ENCODE assay signal across 14 cellular contexts in genomic region chr2:216765810-216766259, GRCh38.
DNase-seq lines count a peak whose midpoint lies in the region; ATAC-seq lines count a peak whose summit lies in the region.
"Had no signal": no experiment of that assay in that cellular context is flagged by ENCODE, and none has a peak within 500 bp of the region (broad histone marks: within the 10 kb centered on the region; RNA-seq: fewer than 3 reads in every experiment).

No MANE protein-coding gene starts in this region.

- H4K8ac ChIP-seq in mesenchymal stem cell (ENCODE audit: low read length): peak overlapping the region; percentile 84

- peak overlapping the region in 2 of 10 donors; percentile 10 to 79 for H3K27ac Mint-ChIP-seq in naive thymus-derived CD8-positive, alpha-beta T cell
- H3K27ac Mint-ChIP-seq: activated CD4-positive, alpha-beta T cell treated with anti-CD3 and anti-CD28 coated beads, Interleukin-2, amount 10 ng/mL, durations not matched to agents 24 days and 14 days; effector memory CD8-positive, alpha-beta T cell had no signal

- no peak overlapping the region for H2AK5ac ChIP-seq in mesenchymal stem cell (ENCODE audit: low read length, severe bottlenecking)

- H2BK12ac ChIP-seq in mesenchymal stem cell (ENCODE audit: low read length in 2 of 2): peak overlapping the region; percentile 67 to 94

- no peaks in the 10 kb centered on the region for H3K79me1 ChIP-seq in mesenchymal stem cell (replicated peaks; ENCODE audit: low read length, poor library complexity, severe bottlenecking)

- no peak overlapping the region for H3K9ac ChIP-seq in mesenchymal stem cell (ENCODE audit: low read length)

- no peaks in the 10 kb centered on the region for H3K36me3 ChIP-seq in mesenchymal stem cell (ENCODE audit: control insufficient read depth in 1 of 2, insufficient read depth in 2 of 2, low read depth in 1 of 2, low read length in 2 of 2)

- peaks cover 6% of the 10 kb centered on the region for H3K4me1 ChIP-seq in mesenchymal stem cell (ENCODE audit: control insufficient read depth, insufficient read depth, low read depth, low read length)

- no peak overlapping the region for H3K4me2 ChIP-seq in mesenchymal stem cell (ENCODE audit: low read length, poor library complexity, severe bottlenecking)

- peaks cover 0 to 6% (median 2%) of the 10 kb centered on the region in 4 donors for H3K4me1 Mint-ChIP-seq in naive thymus-derived CD8-positive, alpha-beta T cell
- H3K4me1 Mint-ChIP-seq: activated CD4-positive, alpha-beta T cell treated with anti-CD3 and anti-CD28 coated beads, Interleukin-2, amount 10 ng/mL, durations not matched to agents 24 days and 14 days had no signal

- no peaks in the 10 kb centered on the region for H3K36me3 Mint-ChIP-seq in naive thymus-derived CD8-positive, alpha-beta T cell

- no peak overlapping the region for H3K23ac ChIP-seq in mesenchymal stem cell (ENCODE audit: low read length in 2 of 2)

- H4K91ac ChIP-seq in mesenchymal stem cell (ENCODE audit: low read length): no peak overlapping the region

- H2BK120ac ChIP-seq in mesenchymal stem cell (ENCODE audit: low read depth, low read length): peak overlapping the region; percentile 64

- peak overlapping the region; percentile 9 to 24 for H3K4ac ChIP-seq in mesenchymal stem cell (ENCODE audit: low read depth in 1 of 2, low read length in 2 of 2)

- peaks cover 5 to 18% (median 10%) of the 10 kb centered on the region in 5 donors for H3K27me3 Mint-ChIP-seq in naive thymus-derived CD8-positive, alpha-beta T cell

- H2AFZ ChIP-seq in mesenchymal stem cell (ENCODE audit: low read depth, low read length): no peak overlapping the region

- peaks cover 0 to 10% of the 10 kb centered on the region in 2 experiments for H3K27me3 ChIP-seq in mesenchymal stem cell (ENCODE audit: control insufficient read depth in 1 of 2, insufficient read depth in 1 of 2, low read length in 2 of 2)

- no peaks in the 10 kb centered on the region for H3K9me3 ChIP-seq in mesenchymal stem cell (ENCODE audit: control insufficient read depth, low read length)

- peak overlapping the region in 1 of 2 experiments; percentile 46 for H3K18ac ChIP-seq in mesenchymal stem cell (ENCODE audit: low read depth in 1 of 2, low read length in 2 of 2)

- WGBS in mesenchymal stem cell: 10% methylated on average over 9 of the region's 9 CpGs

- DNase-seq in CMK (ENCODE audit: low read depth) (peak; percentile 55), NCI-H146 treated with DMSO at 0.1 percent for 48 hours (lab: John Stamatoyannopoulos, UW; ENCODE audit: unreplicated experiment) (peak; percentile 98), ecto neural progenitor cell (ENCODE audit: low spot score) (peak; percentile 91), mesenchymal stem cell (peak; percentile 54), NCI-H82 treated with DMSO at 0.1 percent for 48 hours (lab: John Stamatoyannopoulos, UW; ENCODE audit: unreplicated experiment) (no peak)
- DNase-seq in naive thymus-derived CD8-positive, alpha-beta T cell: no peak
- DNase-seq: activated CD4-positive, alpha-beta T cell treated with anti-CD3 and anti-CD28 coated beads, Interleukin-2, amount 10 ng/mL, durations not matched to agents 24 days and 14 days; activated naive CD4-positive, alpha-beta T cell treated with Interleukin-2 at 50 U/mL for 16 hours; effector memory CD8-positive, alpha-beta T cell; Kasumi-1; posterior cingulate gyrus had no signal

- H3K9me3 Mint-ChIP-seq in naive thymus-derived CD8-positive, alpha-beta T cell: no peaks in the 10 kb centered on the region
- H3K9me3 Mint-ChIP-seq: activated CD4-positive, alpha-beta T cell treated with anti-CD3 and anti-CD28 coated beads, Interleukin-2, amount 10 ng/mL, durations not matched to agents 24 days and 14 days; effector memory CD8-positive, alpha-beta T cell had no signal

- peak overlapping the region; percentile 82 for H2BK15ac ChIP-seq in mesenchymal stem cell (ENCODE audit: low read depth, poor library complexity, severe bottlenecking)

- H3K4me3 ChIP-seq in mesenchymal stem cell (ENCODE audit: insufficient read depth in 1 of 2, low read depth in 1 of 2, low read length in 2 of 2): no peak overlapping the region

- no peak for ATAC-seq in naive thymus-derived CD8-positive, alpha-beta T cell
- ATAC-seq in HG02970 (IDR thresholded peaks at IDR 0.05; ENCODE audit: low FRiP score, unreplicated experiment) (no peak), HG02678 (IDR thresholded peaks at IDR 0.05; ENCODE audit: unreplicated experiment) (no peak)
- ATAC-seq: effector memory CD8-positive, alpha-beta T cell had no signal

- H3K14ac ChIP-seq in mesenchymal stem cell (ENCODE audit: low read length in 2 of 2): no peak overlapping the region

- peak overlapping the region; percentile 4 for H2BK5ac ChIP-seq in mesenchymal stem cell (ENCODE audit: low read depth, low read length, poor library complexity, severe bottlenecking)

- no peak overlapping the region for H3K27ac ChIP-seq in mesenchymal stem cell (ENCODE audit: low read length, poor library complexity, severe bottlenecking)
- H3K27ac ChIP-seq: C4-2B had no signal

- H3K4me3 Mint-ChIP-seq in naive thymus-derived CD8-positive, alpha-beta T cell: no peak overlapping the region
- H3K4me3 Mint-ChIP-seq: activated CD4-positive, alpha-beta T cell treated with anti-CD3 and anti-CD28 coated beads, Interleukin-2, amount 10 ng/mL, durations not matched to agents 24 days and 14 days; effector memory CD8-positive, alpha-beta T cell had no signal

- POLR2A ChIA-PET in naive thymus-derived CD8-positive, alpha-beta T cell (lab: Charles Lee): no interaction called here

Comparison
In these comparisons a context has a peak if more than half of its experiments do, and no peak if none do; other contexts are left out.
1. DNase-seq: peak in CMK (single experiment), NCI-H146 treated with DMSO at 0.1 percent for 48 hours (single experiment), ecto neural progenitor cell (single experiment) and mesenchymal stem cell (single experiment); none in naive thymus-derived CD8-positive, alpha-beta T cell (0 of 10) and NCI-H82 treated with DMSO at 0.1 percent for 48 hours (single experiment).